ENCODE assay signal across 1 cellular context in the genomic region with DNA sequence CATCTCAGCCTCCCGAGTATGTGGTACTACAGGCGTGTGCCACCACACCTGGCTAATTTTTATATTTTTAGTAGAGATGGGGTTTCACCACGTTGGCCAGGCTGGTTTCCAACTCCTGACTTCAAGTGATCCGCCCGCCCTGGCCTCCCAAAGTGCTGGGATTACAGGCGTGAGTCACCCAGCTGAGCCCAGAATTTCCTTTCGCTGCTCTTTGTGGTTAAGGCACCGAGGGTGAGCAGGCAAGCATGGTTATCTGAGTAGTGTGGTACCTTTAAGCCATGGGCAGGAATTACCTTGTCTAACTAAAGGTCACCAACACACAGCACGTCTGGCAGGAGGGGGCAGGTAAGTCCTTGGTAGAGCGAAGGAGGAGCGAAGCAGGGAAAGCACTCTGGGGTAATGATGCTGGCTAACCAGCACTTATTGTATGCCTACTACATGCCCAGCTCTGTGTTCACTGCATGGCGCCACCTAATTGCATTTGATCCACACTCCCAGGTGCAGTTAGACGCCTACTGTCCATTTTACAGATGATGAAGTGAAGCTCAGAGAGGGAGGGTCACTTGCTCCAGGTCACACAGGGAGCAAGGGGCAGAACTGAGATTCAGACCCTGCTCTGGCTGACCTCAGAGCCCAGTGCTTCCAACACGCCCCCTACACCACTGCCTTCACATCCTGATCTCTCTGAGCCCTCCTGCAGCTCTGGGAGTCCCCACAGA.
TF ChIP-seq lines count a peak whose summit lies in the region.

No MANE protein-coding gene starts in this region.

TF ChIP-seq in WTC11, 78 proteins besides CTCF, POLR2A, EP300 and RAD21 (continued from another document):
- TF ChIP-seq IRF1 (CRISPR knock-in tag; IDR thresholded peaks at IDR 0.05) = no peak
- TF ChIP-seq ZSCAN18 (CRISPR knock-in tag; IDR thresholded peaks at IDR 0.05) = no peak
- TF ChIP-seq CBFB (CRISPR knock-in tag; IDR thresholded peaks at IDR 0.05; ENCODE audit: low read depth) = no peak
- TF ChIP-seq ZNF121 (CRISPR knock-in tag; IDR thresholded peaks at IDR 0.05) = no peak
- TF ChIP-seq NR1H2 (CRISPR knock-in tag; IDR thresholded peaks at IDR 0.05) = no peak
- no peak for TF ChIP-seq NFYB (CRISPR knock-in tag; conservative IDR thresholded peaks at IDR 0.05; ENCODE audit: low read depth)
- no peak for TF ChIP-seq MLX (CRISPR knock-in tag; IDR thresholded peaks at IDR 0.05)
